ENCODE assay signal across 18 cellular contexts in genomic region chr2:149928026-149928425, GRCh38.
DNase-seq lines count a peak whose midpoint lies in the region; TF ChIP-seq lines count a peak whose summit lies in the region.
"Had no signal": no experiment of that assay in that cellular context is flagged by ENCODE, and none has a peak within 500 bp of the region (broad histone marks: within the 10 kb centered on the region; RNA-seq: fewer than 3 reads in every experiment).

No MANE protein-coding gene starts in this region.

- no peak overlapping the region for H3K4me3 ChIP-seq in osteoblast (ENCODE audit: insufficient read depth, low read length)
- H3K4me3 ChIP-seq: SJCRH30 had no signal

- TF ChIP-seq CTCF in osteoblast (IDR thresholded peaks at IDR 0.05; ENCODE audit: extremely low read depth, low read depth, low read length) = no peak

- H2AFZ ChIP-seq in osteoblast (ENCODE audit: low read length) = no peak overlapping the region

- H3K27ac ChIP-seq in substantia nigra (ENCODE audit: low read depth, low read length, poor library complexity, severe bottlenecking) (no peak overlapping the region), osteoblast (ENCODE audit: low read depth, low read length) (no peak overlapping the region)
- H3K27ac ChIP-seq: SJCRH30 had no signal

- H3K27me3 ChIP-seq in osteoblast (ENCODE audit: insufficient read depth, low read length) = no peaks in the 10 kb centered on the region
- H3K27me3 ChIP-seq: SJCRH30 had no signal

- H3K4me2 ChIP-seq in osteoblast (ENCODE audit: insufficient read depth, low read length) = no peak overlapping the region

- no peaks in the 10 kb centered on the region for H3K9me3 ChIP-seq in osteoblast (ENCODE audit: low read depth, low read length)
- H3K9me3 ChIP-seq: Caco-2, SJCRH30 had no signal

- no peaks in the 10 kb centered on the region for H3K36me3 ChIP-seq in osteoblast (ENCODE audit: insufficient read depth, low read length)
- H3K36me3 ChIP-seq: SJCRH30 had no signal

- H3K4me1 ChIP-seq in osteoblast (ENCODE audit: insufficient read depth, low read length) = peaks cover 17% of the 10 kb centered on the region
- H3K4me1 ChIP-seq: Caco-2, SJCRH30 had no signal

- intact Hi-C loops in cardiac septum (cut with DNase I) = no loop called here

- no peaks in the 10 kb centered on the region for H3K79me2 ChIP-seq in osteoblast (ENCODE audit: insufficient read depth, low read length)

- DNase-seq in DMS 273 treated with DMSO at 0.1 percent for 48 hours (lab: John Stamatoyannopoulos, UW) (peak; percentile 73), NCI-H1105 (lab: John Stamatoyannopoulos, UW) (peak; percentile 7), NCI-H69 (lab: John Stamatoyannopoulos, UW) (peak; percentile 78), fibroblast of peridontal ligament (ENCODE audit: extremely low read depth) (peak; percentile 13), medulla oblongata (ENCODE audit: extremely low spot score) (no peak), substantia nigra (lab: John Stamatoyannopoulos, UW) (no peak), osteoblast (ENCODE audit: insufficient read length, low spot score, missing footprints) (no peak), cardiac septum (ENCODE audit: low spot score) (no peak)
- DNase-seq: ACHN, AML-193, Caco-2, H9, Kasumi-1, NCI-H1436 treated with DMSO at 0.1 percent for 48 hours, NCI-H510A treated with DMSO at 0.1 percent for 48 hours, PC-3, SJCRH30, T-helper 2 cell had no signal

- no peaks in the 10 kb centered on the region for H4K20me1 ChIP-seq in osteoblast (ENCODE audit: insufficient read depth, low read length)

Comparison
In these comparisons a context has a peak if more than half of its experiments do, and no peak if none do; other contexts are left out.
1. DNase-seq: peak in DMS 273 treated with DMSO at 0.1 percent for 48 hours (single experiment), NCI-H1105 (single experiment), NCI-H69 (single experiment) and fibroblast of peridontal ligament (single experiment); none in medulla oblongata (single experiment), substantia nigra (0 of 49), osteoblast (single experiment) and cardiac septum (single experiment).